27 cellular contexts compared by ENCODE assay signal in genomic region chr1:36493524-36493923, GRCh38. TPM values are rescaled to one million over a fixed set of nuclear protein-coding genes. Genes with fewer than 3 reads are reported as not detected.
DNase-seq lines count a peak whose midpoint lies in the region; FAIRE-seq and TF ChIP-seq lines count a peak whose summit lies in the region.
"Had no signal": no experiment of that assay in that cellular context is flagged by ENCODE, and none has a peak within 500 bp of the region (broad histone marks: within the 10 kb centered on the region; RNA-seq: fewer than 3 reads in every experiment).

No MANE protein-coding gene starts in this region.

- H3K4me3 ChIP-seq in astrocyte (ENCODE audit: insufficient read depth, low read depth, low read length), result no peak overlapping the region
- no peak overlapping the region for H3K4me3 ChIP-seq in endodermal cell (ENCODE audit: low read length)
- H3K4me3 ChIP-seq in spleen, result no peak overlapping the region
- H3K4me3 ChIP-seq in testis, result no peak overlapping the region
- H3K4me3 ChIP-seq: BLaER1 treated with 17β-estradiol and CSF1 and Interleukin-3, amounts not matched to agents 10 nM and 100 nM; GM12878; GM23248 had no signal

- no peaks in the 10 kb centered on the region for H3K9me3 ChIP-seq in astrocyte (ENCODE audit: insufficient read depth, low read depth, low read length)
- no peaks in the 10 kb centered on the region for H3K9me3 ChIP-seq in endodermal cell (ENCODE audit: control insufficient read depth, low read length)
- no peaks in the 10 kb centered on the region for H3K9me3 ChIP-seq in spleen
- no peaks in the 10 kb centered on the region for H3K9me3 ChIP-seq in testis
- H3K9me3 ChIP-seq: BE2C had no signal

- H4K20me1 ChIP-seq in astrocyte (ENCODE audit: insufficient read depth, low read length), result no peaks in the 10 kb centered on the region
- H4K20me1 ChIP-seq: BLaER1 treated with 17β-estradiol and CSF1 and Interleukin-3, amounts not matched to agents 10 nM and 100 nM had no signal

- FAIRE-seq in astrocyte (lab: Jason Lieb, UNC), result no peak
- FAIRE-seq: A204.1, D721Med, GM12878, GM19239, H1 had no signal

- H3K9ac ChIP-seq in astrocyte (ENCODE audit: low read length) (no peak overlapping the region), endodermal cell (ENCODE audit: extremely low read depth, low read length, poor library complexity, severe bottlenecking) (no peak overlapping the region)
- H3K9ac ChIP-seq: GM23248 had no signal

- H3K4me3 Mint-ChIP-seq in astrocyte (ENCODE audit: unreplicated experiment) (no peak overlapping the region), endodermal cell (no peak overlapping the region)
- H3K4me3 Mint-ChIP-seq: CD14-positive monocyte; CD4-positive, alpha-beta T cell; CD8-positive, alpha-beta memory T cell had no signal

- no peak for TF ChIP-seq POLR2A in spleen (IDR thresholded peaks at IDR 0.05)
- TF ChIP-seq POLR2A in testis (IDR thresholded peaks at IDR 0.05), result no peak

- H3K9me3 Mint-ChIP-seq in astrocyte (ENCODE audit: unreplicated experiment) (peaks cover 3% of the 10 kb centered on the region), endodermal cell (no peaks in the 10 kb centered on the region)
- H3K9me3 Mint-ChIP-seq: CD4-positive, alpha-beta T cell; CD8-positive, alpha-beta memory T cell had no signal

- 91 to 94% methylated on average over 9 of the region's 9 CpGs for WGBS in endodermal cell (ENCODE audit: insufficient coverage in 1 of 2, insufficient read length in 1 of 2), 2 experiments
- WGBS in spleen, 5 donors, result 87 to 96% (median 90%) methylated on average over 9 of the region's 9 CpGs
- 93 to 95% methylated on average over 9 of the region's 9 CpGs for WGBS in testis, 2 donors

- H3K4me1 ChIP-seq in astrocyte (ENCODE audit: insufficient read depth, low read length) (no peaks in the 10 kb centered on the region), endodermal cell (ENCODE audit: control insufficient read depth, insufficient read depth, low read length) (no peaks in the 10 kb centered on the region), spleen (peaks cover 0 to 4% (median 0%) of the 10 kb centered on the region in 6 donors), testis (no peaks in the 10 kb centered on the region)
- H3K4me1 ChIP-seq: BE2C had no signal

- H2AFZ ChIP-seq in astrocyte (ENCODE audit: low read depth, low read length), result no peak overlapping the region
- H2AFZ ChIP-seq: GM23248 had no signal

- no peaks in the 10 kb centered on the region for H3K36me3 Mint-ChIP-seq in astrocyte (ENCODE audit: low read depth, unreplicated experiment)
- H3K36me3 Mint-ChIP-seq in endodermal cell (ENCODE audit: low read depth), result no peaks in the 10 kb centered on the region
- H3K36me3 Mint-ChIP-seq: CD14-positive monocyte; CD8-positive, alpha-beta memory T cell had no signal

- H3K27ac Mint-ChIP-seq in astrocyte (ENCODE audit: unreplicated experiment) (peak overlapping the region; percentile 3), endodermal cell (no peak overlapping the region)
- H3K27ac Mint-ChIP-seq: CD14-positive monocyte; CD4-positive, alpha-beta T cell; CD8-positive, alpha-beta memory T cell had no signal

- H3K36me3 ChIP-seq in astrocyte (ENCODE audit: insufficient read depth, low read length), result no peaks in the 10 kb centered on the region
- H3K36me3 ChIP-seq in endodermal cell (ENCODE audit: control insufficient read depth, insufficient read depth, low read length), result no peaks in the 10 kb centered on the region
- H3K36me3 ChIP-seq in spleen, result no peaks in the 10 kb centered on the region
- no peaks in the 10 kb centered on the region for H3K36me3 ChIP-seq in testis (ENCODE audit: low read depth, missing control alignments)
- H3K36me3 ChIP-seq: BE2C; BLaER1 treated with 17β-estradiol and CSF1 and Interleukin-3, amounts not matched to agents 10 nM and 100 nM had no signal

- no peaks in the 10 kb centered on the region for H3K79me2 ChIP-seq in astrocyte (ENCODE audit: insufficient read depth, low read length)

- H3K4me1 Mint-ChIP-seq in astrocyte (ENCODE audit: low read depth, unreplicated experiment), result no peaks in the 10 kb centered on the region
- H3K4me1 Mint-ChIP-seq in endodermal cell, result peaks cover 15% of the 10 kb centered on the region
- H3K4me1 Mint-ChIP-seq: CD8-positive, alpha-beta memory T cell had no signal

- TF ChIP-seq CTCF in astrocyte (IDR thresholded peaks at IDR 0.05; ENCODE audit: insufficient read depth, low read depth, low read length), result no peak
- no peak for TF ChIP-seq CTCF in endodermal cell (conservative IDR thresholded peaks at IDR 0.05)
- no peak for TF ChIP-seq CTCF in spleen (IDR thresholded peaks at IDR 0.05 in 8 of 11, conservative IDR thresholded peaks at IDR 0.05 in 3 of 11)
- no peak for TF ChIP-seq CTCF in testis (IDR thresholded peaks at IDR 0.05)

- H3K27ac ChIP-seq in astrocyte (ENCODE audit: low read depth, low read length) (no peak overlapping the region), endodermal cell (ENCODE audit: low read depth, low read length) (no peak overlapping the region), spleen (no peak overlapping the region), testis (no peak overlapping the region)
- H3K27ac ChIP-seq: 22Rv1; BLaER1 treated with 17β-estradiol and CSF1 and Interleukin-3, amounts not matched to agents 10 nM and 100 nM; GM23248 had no signal

- no peak overlapping the region for H3K4me2 ChIP-seq in astrocyte (ENCODE audit: low read length)

- intact Hi-C loops in spleen (cut with DNase I; ENCODE audit: low total_unique reads) (no loop called here), testis (cut with DNase I; ENCODE audit: low total_unique reads) (no loop called here)

- peak; percentile 22 for DNase-seq in activated effector memory CD4-positive, alpha-beta T cell treated with anti-CD3 and anti-CD28 coated beads, Interleukin-2, amount 50 U/mL, for 16 hours
- no peak for DNase-seq in activated effector memory CD4-positive, alpha-beta T cell treated with Interleukin-2 at 50 U/mL for 16 hours
- DNase-seq in astrocyte (ENCODE audit: low read depth) (no peak), endodermal cell (peak; percentile 8), spleen (peak; percentile 6), testis (no peak), NCI-H526 (lab: John Stamatoyannopoulos, UW) (no peak)
- DNase-seq in NK-92 treated with Interleukin-12 subunit alpha and Interleukin-12 subunit beta, amount 100 ng/mL, for 24 hours (lab: John Stamatoyannopoulos, UW), result no peak
- DNase-seq: BE2C; CD4-positive, alpha-beta T cell; CD8-positive, alpha-beta memory T cell; DMS 273 treated with DMSO at 0.1 percent for 48 hours; DMS79; EL; GDM1; GM23248; H7; HCEC 1CT had no signal

- peaks cover 7% of the 10 kb centered on the region for H3K27me3 ChIP-seq in astrocyte (ENCODE audit: insufficient read depth, low read length)
- H3K27me3 ChIP-seq in endodermal cell (ENCODE audit: control insufficient read depth, insufficient read depth, low read length, poor library complexity, severe bottlenecking), result peaks cover 6% of the 10 kb centered on the region
- no peaks in the 10 kb centered on the region for H3K27me3 ChIP-seq in spleen (replicated peaks in 1 of 7)
- H3K27me3 ChIP-seq in testis, result no peaks in the 10 kb centered on the region
- H3K27me3 ChIP-seq: BE2C; BLaER1 treated with 17β-estradiol and CSF1 and Interleukin-3, amounts not matched to agents 10 nM and 100 nM had no signal

- H3K27me3 Mint-ChIP-seq in astrocyte (ENCODE audit: low read depth, unreplicated experiment) (peaks cover 12% of the 10 kb centered on the region), endodermal cell (ENCODE audit: insufficient read depth) (peaks cover 23% of the 10 kb centered on the region)
- H3K27me3 Mint-ChIP-seq: CD4-positive, alpha-beta T cell had no signal

RNA-seq across cellular contexts. Expression of gene CSF3R, which starts 10.8 kb away (rescaled TPM):
- total RNA-seq in astrocyte (0.20 and 0.22 TPM in 2 replicates), endodermal cell (1 to 10 TPM; 1.5 TPM), spleen (100 to 1,000 TPM; 200 to 795 (median 433) TPM), testis (1 to 10 TPM; 2.0 to 4.9 TPM)
- polyA plus RNA-seq in endodermal cell (2013, experiment 1 of 2), result 0.50 TPM
- polyA plus RNA-seq in endodermal cell (2013, experiment 2 of 2), result 0.17 TPM
- polyA plus RNA-seq in spleen (10 to 100 TPM in 2 of 3 donors, 1 to 10 TPM in 1; 8.9 to 73.8 (median 52.7) TPM), testis (ENCODE audit: insufficient read depth, low read depth, low replicate concordance) (3.8 TPM)
- total RNA-seq: GM23248, H1 had no signal
- polyA plus RNA-seq: AG04450; CD8-positive, alpha-beta memory T cell; GM12878; GM23248; H1 had no signal

RNA-seq across cellular contexts. Expression of gene MRPS15, which starts 29.3 kb away (rescaled TPM):
- 66.0 and 70.9 TPM in 2 replicates for total RNA-seq in astrocyte
- total RNA-seq in endodermal cell, result 100 to 1,000 TPM; 107 to 111 TPM
- polyA plus RNA-seq in endodermal cell (2013, experiment 1 of 2), result 103 TPM
- 109 TPM for polyA plus RNA-seq in endodermal cell (2013, experiment 2 of 2)
- 10 to 100 TPM; 31.2 to 57.8 (median 38.0) TPM for total RNA-seq in spleen
- polyA plus RNA-seq in spleen, result 10 to 100 TPM; 75.8 to 94.3 (median 91.3) TPM
- total RNA-seq in testis, result 100 to 1,000 TPM; 101 to 126 TPM
- polyA plus RNA-seq in testis (ENCODE audit: insufficient read depth, low read depth, low replicate concordance), result 349 TPM

RNA-seq across cellular contexts. Expression of gene OSCP1, which starts 43.3 kb away (rescaled TPM):
- total RNA-seq in astrocyte (4.2 and 6.3 TPM in 2 replicates), endodermal cell (10 to 100 TPM in 1 of 2 donors, 1 to 10 TPM in 1; 9.6 to 10.5 TPM), spleen (1 to 10 TPM; 1.1 to 3.3 (median 1.4) TPM), testis (10 to 100 TPM; 50.7 to 72.1 TPM)
- polyA plus RNA-seq in endodermal cell (2013, experiment 1 of 2), result 11.8 TPM
- polyA plus RNA-seq in endodermal cell (2013, experiment 2 of 2), result 11.6 TPM
- polyA plus RNA-seq in spleen (1 to 10 TPM in 1 of 3 donors, under 1 TPM in 2; 0.70 to 1.8 (median 0.76) TPM), testis (ENCODE audit: insufficient read depth, low read depth, low replicate concordance) (199 TPM)
- polyA plus RNA-seq: CD8-positive, alpha-beta memory T cell had no signal

Comparison
In these comparisons a context has a peak if more than half of its experiments do, and no peak if none do; other contexts are left out.
1. DNase-seq: peak in activated effector memory CD4-positive, alpha-beta T cell treated with anti-CD3 and anti-CD28 coated beads, Interleukin-2, amount 50 U/mL, for 16 hours (single experiment), endodermal cell (single experiment) and spleen (single experiment); none in activated effector memory CD4-positive, alpha-beta T cell treated with Interleukin-2 at 50 U/mL for 16 hours (single experiment), astrocyte (single experiment), testis (single experiment), NCI-H526 (0 of 2) and NK-92 treated with Interleukin-12 subunit alpha and Interleukin-12 subunit beta, amount 100 ng/mL, for 24 hours (single experiment).
2. RNA of gene CSF3R, which starts 10.8 kb away (total RNA-seq): 200 to 795 TPM in spleen; 2.0 to 4.9 TPM in testis, 1.5 TPM in endodermal cell and 0.20 to 0.22 TPM in astrocyte; every median in the first group is over 10 times any median in the second.